ENCODE assay signal across 21 cellular contexts in the genomic region with DNA sequence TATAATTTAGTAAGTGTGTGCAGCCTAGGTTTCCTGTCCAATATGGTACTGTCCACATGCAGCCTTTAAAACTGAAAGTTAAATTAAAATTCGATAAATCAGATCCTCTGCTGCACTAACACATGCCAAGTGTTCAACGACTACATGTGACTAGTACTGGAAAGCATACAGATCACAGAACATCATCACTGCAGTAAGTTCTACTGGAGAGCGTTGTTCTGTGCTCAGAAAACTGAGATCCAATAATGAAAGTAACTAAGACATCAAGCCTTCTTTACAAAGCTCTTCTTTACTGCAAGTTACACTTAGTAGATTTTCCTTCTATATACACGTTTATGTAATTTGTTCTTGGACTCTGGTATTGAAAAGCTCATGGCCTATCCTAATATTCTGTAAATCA.
DNase-seq lines count a peak whose midpoint lies in the region; ATAC-seq, FAIRE-seq and TF ChIP-seq lines count a peak whose summit lies in the region.
"Had no signal": no experiment of that assay in that cellular context is flagged by ENCODE, and none has a peak within 500 bp of the region (broad histone marks: within the 10 kb centered on the region; RNA-seq: fewer than 3 reads in every experiment).

No MANE protein-coding gene starts in this region.

- peak overlapping the region; percentile 2; the same call in 1 of the 2 replicates for H3K4me3 ChIP-seq in AG10803 (ENCODE audit: low read length)
- no peak overlapping the region for H3K4me3 ChIP-seq in uterus
- H3K4me3 ChIP-seq in tibial nerve = no peak overlapping the region
- H3K4me3 ChIP-seq: BLaER1, testis had no signal

- TF ChIP-seq POLR2A in uterus (IDR thresholded peaks at IDR 0.05) (no peak), tibial nerve (IDR thresholded peaks at IDR 0.05) (no peak)

- H3K9me3 ChIP-seq in uterus (no peaks in the 10 kb centered on the region), tibial nerve (no peaks in the 10 kb centered on the region)
- H3K9me3 ChIP-seq: BLaER1, testis had no signal

- FAIRE-seq in GM19239 (lab: Jason Lieb, UNC) = peak; percentile 26

- H3K27ac ChIP-seq in uterus (no peak overlapping the region), tibial nerve (no peak overlapping the region)
- H3K27ac ChIP-seq: BLaER1 had no signal

- WGBS in tibial nerve, 2 donors = 60 to 66% methylated on average over 4 of the region's 4 CpGs

- H3K27ac Mint-ChIP-seq in naive B cell = peak overlapping the region in 4 of 6 donors; percentile 2 to 90 (median 64)
- H3K27ac Mint-ChIP-seq: activated naive CD8-positive, alpha-beta T cell treated with anti-CD3 and anti-CD28 coated beads, Interleukin-2, amount 50 U/mL, for 24 hours; activated T-helper 17 cell treated with anti-CD3 and anti-CD28 coated beads, Interleukin-2, amount 50 U/mL, for 72 hours had no signal

- H3K9me3 Mint-ChIP-seq in naive B cell = no peaks in the 10 kb centered on the region
- H3K9me3 Mint-ChIP-seq: activated naive CD8-positive, alpha-beta T cell treated with anti-CD3 and anti-CD28 coated beads, Interleukin-2, amount 50 U/mL, for 24 hours; activated T-helper 17 cell treated with anti-CD3 and anti-CD28 coated beads, Interleukin-2, amount 50 U/mL, for 72 hours had no signal

- DNase-seq in AG10803 (ENCODE audit: low read depth) (peak; percentile 43), GM19239 (ENCODE audit: insufficient read length, low spot score) (no peak), dedifferentiated amniotic fluid mesenchymal stem cell (ENCODE audit: extremely low spot score) (peak; percentile 21), naive B cell (no peak), uterus (no peak), tibial nerve (ENCODE audit: low spot score in 2 of 2) (no peak)
- DNase-seq: activated CD4-positive, alpha-beta T cell treated with anti-CD3 and anti-CD28 coated beads for 1 hour; activated naive CD8-positive, alpha-beta T cell treated with anti-CD3 and anti-CD28 coated beads, Interleukin-2, amount 50 U/mL, for 24 hours; effector CD8-positive, alpha-beta T cell; hypothalamus; NCI-H2081; NCI-H510A; SIG-M5; stimulated activated CD4-positive, alpha-beta T cell treated with anti-CD3 and anti-CD28 coated beads, Interleukin-4, amount 100 ng/mL, for 24 hours; stimulated activated CD8-positive, alpha-beta memory T cell treated with anti-CD3 and anti-CD28 coated beads, Interleukin-4, amount 100 ng/mL, for 48 hours; T-helper 9 cell; testis had no signal

- intact Hi-C loops in uterus (cut with DNase I; ENCODE audit: low total_unique reads) = no loop called here

- ATAC-seq in naive B cell (ENCODE audit: low read depth in 2 of 2) = no peak
- no peak for ATAC-seq in HG03442 (IDR thresholded peaks at IDR 0.05; ENCODE audit: unreplicated experiment)
- no peak for ATAC-seq in GM21381 (IDR thresholded peaks at IDR 0.05; ENCODE audit: unreplicated experiment)
- ATAC-seq: activated naive CD8-positive, alpha-beta T cell treated with anti-CD3 and anti-CD28 coated beads, Interleukin-2, amount 50 U/mL, for 24 hours; activated T-helper 17 cell treated with anti-CD3 and anti-CD28 coated beads, Interleukin-2, amount 50 U/mL, for 72 hours had no signal

- H3K4me1 Mint-ChIP-seq in naive B cell = peaks cover 27 to 38% (median 29%) of the 10 kb centered on the region in 3 donors

- H3K36me3 ChIP-seq in uterus (no peaks in the 10 kb centered on the region), tibial nerve (no peaks in the 10 kb centered on the region)

- H3K27me3 Mint-ChIP-seq in naive B cell = no peaks in the 10 kb centered on the region
- H3K27me3 Mint-ChIP-seq: activated naive CD8-positive, alpha-beta T cell treated with anti-CD3 and anti-CD28 coated beads, Interleukin-2, amount 50 U/mL, for 24 hours; activated T-helper 17 cell treated with anti-CD3 and anti-CD28 coated beads, Interleukin-2, amount 50 U/mL, for 72 hours had no signal

- TF ChIP-seq CTCF in AG10803 (conservative IDR thresholded peaks at IDR 0.05; ENCODE audit: low read length) = no peak
- TF ChIP-seq CTCF in uterus (IDR thresholded peaks at IDR 0.05) = no peak
- TF ChIP-seq CTCF in tibial nerve (IDR thresholded peaks at IDR 0.05) = no peak

- no peaks in the 10 kb centered on the region for H3K27me3 ChIP-seq in uterus
- H3K27me3 ChIP-seq in tibial nerve = no peaks in the 10 kb centered on the region
- H3K27me3 ChIP-seq: BLaER1, testis had no signal

- no peak overlapping the region for H3K4me3 Mint-ChIP-seq in naive B cell
- H3K4me3 Mint-ChIP-seq: activated naive CD8-positive, alpha-beta T cell treated with anti-CD3 and anti-CD28 coated beads, Interleukin-2, amount 50 U/mL, for 24 hours; activated T-helper 17 cell treated with anti-CD3 and anti-CD28 coated beads, Interleukin-2, amount 50 U/mL, for 72 hours had no signal

- H3K36me3 Mint-ChIP-seq in naive B cell = peaks cover 0 to 9% of the 10 kb centered on the region in 2 donors

- no peak for TF ChIP-seq EP300 in tibial nerve (IDR thresholded peaks at IDR 0.05)

- H3K4me1 ChIP-seq in uterus (no peaks in the 10 kb centered on the region), tibial nerve (peaks cover 0 to 24% (median under 1%) of the 10 kb centered on the region in 4 donors)
- H3K4me1 ChIP-seq: testis had no signal

Comparison
In these comparisons a context has a peak if more than half of its experiments do, and no peak if none do; other contexts are left out.
1. DNase-seq: peak in AG10803 (single experiment) and dedifferentiated amniotic fluid mesenchymal stem cell (single experiment); none in GM19239 (single experiment), naive B cell (single experiment), uterus (0 of 2) and tibial nerve (0 of 2).